28 cellular contexts compared by ENCODE assay signal in the genomic region with DNA sequence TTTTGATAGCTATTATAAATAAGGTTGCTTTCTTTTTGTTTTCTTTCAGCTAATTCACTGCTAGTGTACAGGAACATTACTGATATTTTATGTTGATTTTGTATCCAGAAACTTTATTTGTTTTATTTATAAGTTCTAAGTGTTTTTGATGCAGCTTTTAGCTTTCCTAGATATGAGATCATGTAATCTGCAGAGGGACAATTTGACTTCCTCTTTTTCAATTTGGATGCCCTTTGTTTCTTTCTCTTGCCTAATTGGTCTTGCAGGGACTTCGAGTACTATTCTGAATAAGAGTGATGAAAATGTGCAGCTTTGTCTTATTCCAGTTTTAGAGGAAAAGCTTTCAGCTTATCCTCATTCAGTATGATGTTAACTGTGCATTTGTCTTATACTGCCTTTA.
"Had no signal": no experiment of that assay in that cellular context is flagged by ENCODE, and none has a peak within 500 bp of the region (broad histone marks: within the 10 kb centered on the region; RNA-seq: fewer than 3 reads in every experiment).

No MANE protein-coding gene starts in this region.

- H3K9me3 Mint-ChIP-seq: type B pancreatic cell had no signal

- ATAC-seq: foreskin keratinocyte; gastroesophageal sphincter; heart left ventricle; left ventricle myocardium superior; lower lobe of right lung; natural killer cell; psoas muscle; right cardiac atrium; stimulated activated effector memory CD8-positive, alpha-beta T cell treated with anti-CD3 and anti-CD28 coated beads, Interleukin-12 subunit alpha, Interleukin-12 subunit beta, amount 100 ng/mL, for 72 hours had no signal

- H3K27me3 ChIP-seq: esophagus muscularis mucosa, foreskin keratinocyte, gastroesophageal sphincter, heart left ventricle, ovary, sigmoid colon, stomach, testis, tibial artery had no signal

- H3K4me3 ChIP-seq: coronary artery, esophagus muscularis mucosa, gastroesophageal sphincter, heart left ventricle, lower lobe of right lung, ovary, psoas muscle, sigmoid colon, stomach, testis, tibial artery had no signal

- H3K27ac Mint-ChIP-seq: immature natural killer cell; natural killer cell; stimulated activated effector memory CD8-positive, alpha-beta T cell treated with anti-CD3 and anti-CD28 coated beads, Interleukin-12 subunit alpha, Interleukin-12 subunit beta, amount 100 ng/mL, for 72 hours; type B pancreatic cell had no signal

- H3K4me3 Mint-ChIP-seq: immature natural killer cell; natural killer cell; stimulated activated effector memory CD8-positive, alpha-beta T cell treated with anti-CD3 and anti-CD28 coated beads, Interleukin-12 subunit alpha, Interleukin-12 subunit beta, amount 100 ng/mL, for 72 hours; type B pancreatic cell had no signal

- H3K36me3 ChIP-seq: esophagus muscularis mucosa, gastroesophageal sphincter, heart left ventricle, lower lobe of right lung, ovary, sigmoid colon, stomach, tibial artery had no signal

- H3K9me3 ChIP-seq: gastroesophageal sphincter, lower lobe of right lung, ovary, psoas muscle, sigmoid colon, testis, tibial artery had no signal

- H3K27me3 Mint-ChIP-seq: type B pancreatic cell had no signal

- H3K27ac ChIP-seq: coronary artery, esophagus muscularis mucosa, foreskin keratinocyte, gastroesophageal sphincter, heart left ventricle, lower lobe of right lung, ovary, psoas muscle, sigmoid colon, stomach, testis, tibial artery had no signal

- H3K4me1 Mint-ChIP-seq: natural killer cell; stimulated activated effector memory CD8-positive, alpha-beta T cell treated with anti-CD3 and anti-CD28 coated beads, Interleukin-12 subunit alpha, Interleukin-12 subunit beta, amount 100 ng/mL, for 72 hours had no signal

- DNase-seq: dermis blood vessel endothelial cell; effector memory CD4-positive, alpha-beta T cell; foreskin keratinocyte; heart left ventricle; hippocampal formation; immature natural killer cell; islet precursor cell; left ventricle myocardium superior; lower lobe of right lung; natural killer cell; occipital lobe; ovary; posterior cingulate gyrus; psoas muscle; right cardiac atrium; sigmoid colon; stimulated activated CD4-positive, alpha-beta T cell treated with anti-CD3 and anti-CD28 coated beads, Interleukin-2, amount 100 ng/mL, for 24 hours; stimulated activated CD4-positive, alpha-beta T cell treated with anti-CD3 and anti-CD28 coated beads, Interleukin-4, amount 100 ng/mL, for 24 hours; stimulated activated naive CD4-positive, alpha-beta T cell treated with Interleukin-2 at 50 U/mL for 16 hours; stomach; testis; tibial artery had no signal

- FAIRE-seq: endothelial cell of umbilical vein had no signal

- H3K36me3 Mint-ChIP-seq: stimulated activated effector memory CD8-positive, alpha-beta T cell treated with anti-CD3 and anti-CD28 coated beads, Interleukin-12 subunit alpha, Interleukin-12 subunit beta, amount 100 ng/mL, for 72 hours; type B pancreatic cell had no signal

- H3K4me1 ChIP-seq: esophagus muscularis mucosa, foreskin keratinocyte, gastroesophageal sphincter, heart left ventricle, lower lobe of right lung, psoas muscle, sigmoid colon, stomach, testis, tibial artery had no signal
